ENCODE assay signal across 8 cellular contexts in genomic region chr18:68714356-68714706, GRCh38. TPM values are rescaled to one million over a fixed set of nuclear protein-coding genes. Genes with fewer than 3 reads are reported as not detected.
DNase-seq lines count a peak whose midpoint lies in the region; ATAC-seq and TF ChIP-seq lines count a peak whose summit lies in the region.

No MANE protein-coding gene starts in this region.

- in situ Hi-C loops in Panc1 (cut with HindIII; ENCODE audit: low pct_unique_long_range_greater_than_20kb, low sequenced_read_pairs): no loop called here

- peak; percentile 3 for DNase-seq in activated T-cell treated with anti-CD3 and anti-CD28 coated beads for 24 hours (ENCODE audit: low read depth)
- no peak for DNase-seq in activated T-cell treated with anti-CD3 and anti-CD28 coated beads, Interleukin-2, amount 50 U/mL, for 48 hours
- DNase-seq in Panc1 (ENCODE audit: low read depth, low spot score): no peak
- peak; percentile 14 for DNase-seq in effector CD8-positive, alpha-beta T cell (lab: John Stamatoyannopoulos, UW)
- peak; percentile 45 for DNase-seq in mesendoderm
- no peak for DNase-seq in aorta

- peaks cover 16% of the 10 kb centered on the region for H3K79me2 ChIP-seq in mesendoderm (ENCODE audit: control insufficient read depth, insufficient read depth, low read length)

- H3K9me3 ChIP-seq in Panc1 (ENCODE audit: control insufficient read depth, insufficient read depth, low read depth, low read length): no peaks in the 10 kb centered on the region
- H3K9me3 ChIP-seq in aorta (ENCODE audit: control insufficient read depth, low read length): no peaks in the 10 kb centered on the region

- peak overlapping the region; percentile 81 for H3K18ac ChIP-seq in mesendoderm (ENCODE audit: low read length)

- peak overlapping the region; percentile 87 for H3K4me3 ChIP-seq in Panc1 (ENCODE audit: low read depth in 2 of 2, low read length in 2 of 2)
- peak overlapping the region; percentile 97 for H3K4me3 ChIP-seq in mesendoderm (ENCODE audit: low read length)
- H3K4me3 ChIP-seq in aorta (ENCODE audit: low read length in 2 of 2): peak overlapping the region; percentile 88 to 89

- H3K9ac ChIP-seq in mesendoderm (ENCODE audit: low read length): peak overlapping the region; percentile 89

- no peak for TF ChIP-seq CTCF in Panc1 (IDR thresholded peaks at IDR 0.05)

- H3K4me2 ChIP-seq in mesendoderm (ENCODE audit: low read length): peak overlapping the region; percentile 92

- BruUV-seq in Panc1 (replicated peaks; lab: Mats Ljungman, UMichigan): no TSS peak

- H2BK120ac ChIP-seq in mesendoderm (ENCODE audit: low read depth, low read length): no peak overlapping the region

- CTCF ChIA-PET in Panc1 (lab: Charles Lee): no interaction called here

- H3K56ac ChIP-seq in mesendoderm (ENCODE audit: low read length): peak overlapping the region; percentile 94

- H2BK15ac ChIP-seq in mesendoderm (replicated peaks; ENCODE audit: low read depth): no peak overlapping the region

- no peak overlapping the region for H2AK5ac ChIP-seq in mesendoderm (ENCODE audit: low read length)

- intact Hi-C loops in Panc1 (cut with micrococcal nuclease; ENCODE audit: unreplicated experiment): no loop called here
- intact Hi-C loops in aorta (cut with DNase I): loop anchor here in 1 of 2 donors (10.0 kb wide), 1 partner anchor 1200 kb away; the partner anchor contains the start of gene DSEL

- peaks cover 17% of the 10 kb centered on the region for H3K79me1 ChIP-seq in mesendoderm (ENCODE audit: low read length)

- no peak overlapping the region for H4K8ac ChIP-seq in mesendoderm (ENCODE audit: low read depth, low read length)

- peak overlapping the region; percentile 83 for H3K27ac ChIP-seq in Panc1 (ENCODE audit: low read length)
- H3K27ac ChIP-seq in mesendoderm (ENCODE audit: low read depth, low read length): no peak overlapping the region
- peak overlapping the region in 1 of 2 donors; percentile 43 for H3K27ac ChIP-seq in aorta (ENCODE audit: low read depth in 1 of 2, low read length in 2 of 2)

- H3K4me1 ChIP-seq in Panc1 (ENCODE audit: control insufficient read depth, insufficient read depth, low read length) (peaks cover 9% of the 10 kb centered on the region; the same call in 1 of the 2 replicates), mesendoderm (ENCODE audit: control insufficient read depth, low read depth, low read length) (peaks cover 2% of the 10 kb centered on the region), aorta (ENCODE audit: control insufficient read depth in 1 of 2, insufficient read depth in 2 of 2, low read length in 2 of 2) (peaks cover 0 to 3% of the 10 kb centered on the region in 2 donors)

- H3K36me3 ChIP-seq in Panc1 (ENCODE audit: control insufficient read depth, insufficient read depth, low read length) (peaks cover 14% of the 10 kb centered on the region), mesendoderm (ENCODE audit: control insufficient read depth, insufficient read depth, low read length) (no peaks in the 10 kb centered on the region), aorta (ENCODE audit: control insufficient read depth in 1 of 2, insufficient read depth in 2 of 2, low read length in 1 of 2) (peaks cover 5 to 7% of the 10 kb centered on the region in 2 donors)

- H4K5ac ChIP-seq in mesendoderm (ENCODE audit: low read length): no peak overlapping the region

- POLR2A ChIA-PET in Panc1 (lab: Charles Lee): interaction anchor here (0.5 kb wide), 1 partner anchor 317 kb away, joined by 8 read pairs; no protein-coding TSS in a partner anchor

- no CpG with 5 or more reads among the region's 15 CpGs for WGBS in mesendoderm (ENCODE audit: extremely low coverage, insufficient coverage, low lambda C conversion rate)
- WGBS in aorta, 2 donors: 0% methylated on average over 15 of the region's 15 CpGs

- H3K23ac ChIP-seq in mesendoderm (ENCODE audit: low read length): peak overlapping the region; percentile 91

- ATAC-seq in HG02763 (IDR thresholded peaks at IDR 0.05; ENCODE audit: unreplicated experiment): peak; percentile 6
- ATAC-seq in Panc1: peak; percentile 10; the same call in 1 of the 2 replicates
- ATAC-seq in aorta (ENCODE audit: low FRiP score): peak; percentile 15
- ATAC-seq in HG02884 (IDR thresholded peaks at IDR 0.05; ENCODE audit: unreplicated experiment): no peak

- H3K27me3 ChIP-seq in Panc1 (ENCODE audit: control insufficient read depth, insufficient read depth, low read length): no peaks in the 10 kb centered on the region
- no peaks in the 10 kb centered on the region for H3K27me3 ChIP-seq in mesendoderm (ENCODE audit: insufficient read depth, low read length, poor library complexity)
- H3K27me3 ChIP-seq in aorta (ENCODE audit: control insufficient read depth in 1 of 2, insufficient read depth in 2 of 2, low read length in 1 of 2): no peaks in the 10 kb centered on the region

- no peak overlapping the region for H3K4ac ChIP-seq in mesendoderm (ENCODE audit: low read depth, low read length)

- no peak overlapping the region for H2BK5ac ChIP-seq in mesendoderm (ENCODE audit: low read length)

RNA-seq across cellular contexts. Expression of gene TMX3, which starts 0.6 kb away (rescaled TPM):
- total RNA-seq in Panc1 (2021; ENCODE audit: unreplicated experiment): 37.4 TPM
- 16.7 TPM for polyA plus RNA-seq in Panc1 (2012; ENCODE audit: insufficient read length)
- polyA plus RNA-seq in mesendoderm (2013, experiment 1 of 2): 18.9 TPM
- polyA plus RNA-seq in mesendoderm (2013, experiment 2 of 2): 19.9 TPM
- 10 to 100 TPM; 52.3 to 59.6 TPM for total RNA-seq in aorta
- polyA plus RNA-seq in aorta: 10 to 100 TPM; 23.2 to 33.8 TPM

Comparison
In these comparisons a context has a peak if more than half of its experiments do, and no peak if none do; other contexts are left out.
1. DNase-seq: peak in activated T-cell treated with anti-CD3 and anti-CD28 coated beads for 24 hours (single experiment), effector CD8-positive, alpha-beta T cell (single experiment) and mesendoderm (single experiment); none in activated T-cell treated with anti-CD3 and anti-CD28 coated beads, Interleukin-2, amount 50 U/mL, for 48 hours (0 of 2), Panc1 (single experiment) and aorta (0 of 2).
2. Peak in every context shown above with its lines, with median percentiles within 50 percentile points of each other: H3K4me3 ChIP-seq.